8 cellular contexts compared by ENCODE assay signal in genomic region chr2:73070651-73071451, GRCh38. TPM values are rescaled to one million over a fixed set of nuclear protein-coding genes. Genes with fewer than 3 reads are reported as not detected.
DNase-seq lines count a peak whose midpoint lies in the region; ATAC-seq, FAIRE-seq and TF ChIP-seq lines count a peak whose summit lies in the region.

No MANE protein-coding gene starts in this region.

- peaks cover 9% of the 10 kb centered on the region for H3K4me1 ChIP-seq in OCI-LY3 (ENCODE audit: low read length)
- peaks cover 17% of the 10 kb centered on the region for H3K4me1 ChIP-seq in mucosa of descending colon (ENCODE audit: low read depth)

- H3K27ac ChIP-seq in OCI-LY3 (ENCODE audit: low read length): peak overlapping the region; percentile 82
- peak overlapping the region; percentile 53 for H3K27ac ChIP-seq in epithelial cell of prostate

- H3K9me3 ChIP-seq in OCI-LY3 (ENCODE audit: insufficient read depth, low read length) (no peaks in the 10 kb centered on the region), mucosa of descending colon (no peaks in the 10 kb centered on the region)

- peak overlapping the region; percentile 95 for H3K9ac ChIP-seq in OCI-LY3 (ENCODE audit: low read length)

- H3K4me2 ChIP-seq in OCI-LY3 (ENCODE audit: low read length): peak overlapping the region; percentile 90

- ATAC-seq in GM21528 (IDR thresholded peaks at IDR 0.05; ENCODE audit: low FRiP score, unreplicated experiment): peak; percentile 93
- peak; percentile 94 for ATAC-seq in mucosa of descending colon

- TF ChIP-seq CTCF in D721Med (IDR thresholded peaks at IDR 0.05; ENCODE audit: insufficient read depth, missing control alignments) (no peak), OCI-LY3 (IDR thresholded peaks at IDR 0.05; ENCODE audit: low read depth, low read length) (no peak), mucosa of descending colon (IDR thresholded peaks at IDR 0.05) (no peak)

- H3K27me3 ChIP-seq in OCI-LY3 (ENCODE audit: low read depth, low read length): no peaks in the 10 kb centered on the region

- H4K20me1 ChIP-seq in OCI-LY3 (ENCODE audit: insufficient read depth, low read length): no peaks in the 10 kb centered on the region

- intact Hi-C loops in mucosa of descending colon (cut with DNase I, micrococcal nuclease): no loop called here

- peak overlapping the region; percentile 85 for H3K4me3 ChIP-seq in OCI-LY3 (ENCODE audit: low read length)
- peak overlapping the region; percentile 67 for H3K4me3 ChIP-seq in mucosa of descending colon

- FAIRE-seq in D721Med (lab: Jason Lieb, UNC): no peak

- peak; percentile 88 for DNase-seq in D721Med (ENCODE audit: insufficient read length, low spot score)
- peak; percentile 99 for DNase-seq in HuH-7 (ENCODE audit: low spot score)
- peak; percentile 91 for DNase-seq in activated T-cell treated with anti-CD3 and anti-CD28 coated beads for 24 hours (ENCODE audit: low read depth)
- peak; percentile 61 for DNase-seq in epithelial cell of prostate (ENCODE audit: low read depth, low spot score)
- DNase-seq in mucosa of descending colon: peak; percentile 98 to 100 (median 99)
- peak; percentile 95 for DNase-seq in stimulated activated CD8-positive, alpha-beta memory T cell treated with anti-CD3 and anti-CD28 coated beads, Interleukin-2, amount 100 ng/mL, for 48 hours (ENCODE audit: low read depth in 2 of 2)

- H3K36me3 ChIP-seq in OCI-LY3 (replicated peaks; ENCODE audit: low read depth, low read length) (peaks cover 3% of the 10 kb centered on the region), mucosa of descending colon (ENCODE audit: low read depth) (no peaks in the 10 kb centered on the region)

- H3K79me2 ChIP-seq in OCI-LY3 (ENCODE audit: low read length): peaks cover 16% of the 10 kb centered on the region

- peak overlapping the region; percentile 73 for H2AFZ ChIP-seq in OCI-LY3 (ENCODE audit: low read depth, low read length)

RNA-seq across cellular contexts. Expression of gene SFXN5, which starts 0.7 kb away (rescaled TPM):
- 10 to 100 TPM; 22.2 to 30.9 (median 27.5) TPM for total RNA-seq in mucosa of descending colon

RNA-seq across cellular contexts. Expression of gene RAB11FIP5, which starts 41.9 kb away (rescaled TPM):
- total RNA-seq in mucosa of descending colon: 10 to 100 TPM; 17.8 to 27.9 (median 18.3) TPM

Comparison
In these comparisons a context has a peak if more than half of its experiments do, and no peak if none do; other contexts are left out.
1. Peak in every context shown above with its lines: DNase-seq, ATAC-seq, H3K4me3 ChIP-seq and H3K27ac ChIP-seq.